Comparison of ENCODE assay signal across 11 cellular contexts in genomic region chr13:68272652-68273051, GRCh38.
"Had no signal": no experiment of that assay in that cellular context is flagged by ENCODE, and none has a peak within 500 bp of the region (broad histone marks: within the 10 kb centered on the region; RNA-seq: fewer than 3 reads in every experiment).

No MANE protein-coding gene starts in this region.

- H3K36me3 ChIP-seq: HAP-1 had no signal

- ATAC-seq: GM23338, HCT116 had no signal

- H3K4me3 ChIP-seq: GM23248, GM23338, HAP-1 had no signal

- DNase-seq: GM23248, GOT3, H7, H9, HCEC 1CT, HFFc6 had no signal

- FAIRE-seq: H1, H54 had no signal

- H3K27ac ChIP-seq: GM23248 had no signal

- H3K9ac ChIP-seq: GM23248 had no signal

- H3K9me3 ChIP-seq: HAP-1 had no signal

- H3K4me1 ChIP-seq: HAP-1 had no signal
